1 cellular context compared by ENCODE assay signal in the genomic region with DNA sequence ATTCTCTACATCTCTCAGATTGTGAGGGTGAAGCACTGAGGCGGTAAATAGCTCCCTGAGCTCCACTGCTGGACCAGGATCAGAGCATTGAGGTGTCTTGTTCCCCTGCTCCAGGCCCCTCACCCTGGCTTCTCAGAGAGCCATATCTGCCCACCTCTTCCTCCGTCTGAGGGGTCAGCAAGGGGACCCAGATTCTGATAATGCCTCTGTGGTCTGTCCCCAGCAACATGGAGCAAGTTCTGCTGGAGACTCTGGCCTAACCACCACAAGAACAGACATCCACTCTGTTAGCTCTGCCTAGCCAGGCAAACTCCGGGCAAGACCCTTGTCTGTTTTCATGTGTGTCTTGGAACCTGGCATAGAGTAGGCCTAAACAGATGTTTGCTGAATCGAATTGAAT.
TF ChIP-seq lines count a peak whose summit lies in the region.

No MANE protein-coding gene starts in this region.

TF ChIP-seq in IMR-90, 13 proteins besides CTCF, POLR2A, EP300 and RAD21:
- no peak for TF ChIP-seq RFX5 (IDR thresholded peaks at IDR 0.05; ENCODE audit: low read depth, low read length)
- no peak for TF ChIP-seq CHD1 (IDR thresholded peaks at IDR 0.05; ENCODE audit: low read depth, low read length)
- TF ChIP-seq, protein P1, sequence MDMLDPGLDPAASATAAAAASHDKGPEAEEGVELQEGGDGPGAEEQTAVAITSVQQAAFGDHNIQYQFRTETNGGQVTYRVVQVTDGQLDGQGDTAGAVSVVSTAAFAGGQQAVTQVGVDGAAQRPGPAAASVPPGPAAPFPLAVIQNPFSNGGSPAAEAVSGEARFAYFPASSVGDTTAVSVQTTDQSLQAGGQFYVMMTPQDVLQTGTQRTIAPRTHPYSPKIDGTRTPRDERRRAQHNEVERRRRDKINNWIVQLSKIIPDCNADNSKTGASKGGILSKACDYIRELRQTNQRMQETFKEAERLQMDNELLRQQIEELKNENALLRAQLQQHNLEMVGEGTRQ (IDR thresholded peaks at IDR 0.05; ENCODE audit: low read depth, low read length) = no peak
- no peak for TF ChIP-seq FOS (IDR thresholded peaks at IDR 0.05; ENCODE audit: low read depth, low read length)
- no peak for TF ChIP-seq MAZ (IDR thresholded peaks at IDR 0.05; ENCODE audit: borderline replicate concordance, low read depth, low read length)
- TF ChIP-seq MXI1 (IDR thresholded peaks at IDR 0.05; ENCODE audit: borderline replicate concordance, low read depth, low read length) = no peak
- no peak for TF ChIP-seq MAFK (IDR thresholded peaks at IDR 0.05; ENCODE audit: low read depth, low read length)
- no peak for TF ChIP-seq NFE2L2 (IDR thresholded peaks at IDR 0.05; ENCODE audit: low read depth, low read length)
- no peak for TF ChIP-seq SMC3 (IDR thresholded peaks at IDR 0.05; ENCODE audit: low read depth, low read length)
- TF ChIP-seq RCOR1 (IDR thresholded peaks at IDR 0.05; ENCODE audit: insufficient replicate concordance, low read length) = no peak
- TF ChIP-seq BHLHE40 (IDR thresholded peaks at IDR 0.05; ENCODE audit: low read depth, low read length) = no peak
- TF ChIP-seq, protein P2, sequence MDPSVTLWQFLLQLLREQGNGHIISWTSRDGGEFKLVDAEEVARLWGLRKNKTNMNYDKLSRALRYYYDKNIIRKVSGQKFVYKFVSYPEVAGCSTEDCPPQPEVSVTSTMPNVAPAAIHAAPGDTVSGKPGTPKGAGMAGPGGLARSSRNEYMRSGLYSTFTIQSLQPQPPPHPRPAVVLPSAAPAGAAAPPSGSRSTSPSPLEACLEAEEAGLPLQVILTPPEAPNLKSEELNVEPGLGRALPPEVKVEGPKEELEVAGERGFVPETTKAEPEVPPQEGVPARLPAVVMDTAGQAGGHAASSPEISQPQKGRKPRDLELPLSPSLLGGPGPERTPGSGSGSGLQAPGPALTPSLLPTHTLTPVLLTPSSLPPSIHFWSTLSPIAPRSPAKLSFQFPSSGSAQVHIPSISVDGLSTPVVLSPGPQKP (IDR thresholded peaks at IDR 0.05; ENCODE audit: borderline replicate concordance, low read depth, low read length) = no peak
TF ChIP-seq in IMR-90: peak in this region for 0.
